ENCODE assay signal across 2 cellular contexts in genomic region chr1:186626969-186627368, GRCh38.
TF ChIP-seq lines count a peak whose summit lies in the region.

No MANE protein-coding gene starts in this region.

TF ChIP-seq in endothelial cell of umbilical vein, 7 proteins besides CTCF, POLR2A, EP300 and RAD21:
- TF ChIP-seq EZH2 (IDR thresholded peaks at IDR 0.05; ENCODE audit: borderline replicate concordance, low read depth, low read length, severe bottlenecking) (no peak), JUN (IDR thresholded peaks at IDR 0.05; ENCODE audit: borderline replicate concordance, insufficient read depth, insufficient read length, low read depth) (no peak), GATA2 (IDR thresholded peaks at IDR 0.05; ENCODE audit: insufficient read depth, insufficient read length, low read depth, low read length) (no peak), MYC (IDR thresholded peaks at IDR 0.05; ENCODE audit: low read depth, low read length) (no peak), FOS (IDR thresholded peaks at IDR 0.05; ENCODE audit: borderline replicate concordance, insufficient read depth, low read length) (no peak), POLR2AphosphoS5 (IDR thresholded peaks at IDR 0.05; ENCODE audit: insufficient read depth, low read depth, low read length) (no peak), MAX (IDR thresholded peaks at IDR 0.05; ENCODE audit: insufficient read depth, insufficient read length) (no peak)

TF ChIP-seq in HEK293T, 16 proteins besides CTCF, POLR2A, EP300 and RAD21:
- no peak for TF ChIP-seq TARDBP (IDR thresholded peaks at IDR 0.05)
- no peak for TF ChIP-seq NFRKB (IDR thresholded peaks at IDR 0.05)
- no peak for TF ChIP-seq SP1 (IDR thresholded peaks at IDR 0.05)
- no peak for TF ChIP-seq LEF1 (IDR thresholded peaks at IDR 0.05; ENCODE audit: borderline replicate concordance)
- TF ChIP-seq L3MBTL2 (conservative IDR thresholded peaks at IDR 0.05), result no peak
- no peak for TF ChIP-seq FOXA1 (IDR thresholded peaks at IDR 0.05)
- TF ChIP-seq FOXM1 (IDR thresholded peaks at IDR 0.05; ENCODE audit: borderline replicate concordance), result no peak
- TF ChIP-seq CTBP1 (IDR thresholded peaks at IDR 0.05; ENCODE audit: borderline replicate concordance), result no peak
